20 cellular contexts compared by ENCODE assay signal in genomic region chr2:170846318-170846717, GRCh38. TPM values are rescaled to one million over a fixed set of nuclear protein-coding genes. Genes with fewer than 3 reads are reported as not detected.
DNase-seq lines count a peak whose midpoint lies in the region; ATAC-seq and TF ChIP-seq lines count a peak whose summit lies in the region.
"Had no signal": no experiment of that assay in that cellular context is flagged by ENCODE, and none has a peak within 500 bp of the region (broad histone marks: within the 10 kb centered on the region; RNA-seq: fewer than 3 reads in every experiment).

No MANE protein-coding gene starts in this region.

- TF ChIP-seq POLR2A in prostate gland (IDR thresholded peaks at IDR 0.05), result no peak

- H3K27ac ChIP-seq in prostate gland (no peak overlapping the region), coronary artery (no peak overlapping the region)
- H3K27ac ChIP-seq: PC-9, SK-N-MC had no signal

- TF ChIP-seq CTCF in prostate gland (IDR thresholded peaks at IDR 0.05), result no peak
- no peak for TF ChIP-seq CTCF in coronary artery (IDR thresholded peaks at IDR 0.05)

- H3K4me3 ChIP-seq in prostate gland (no peak overlapping the region), coronary artery (no peak overlapping the region)
- H3K4me3 ChIP-seq: PC-9, SK-N-MC had no signal

- H3K27me3 ChIP-seq in prostate gland (replicated peaks; ENCODE audit: insufficient read depth), result no peaks in the 10 kb centered on the region

- H3K9me3 ChIP-seq in prostate gland, result no peaks in the 10 kb centered on the region

- intact Hi-C loops in prostate gland (cut with DNase I), result no loop called here

- no peaks in the 10 kb centered on the region for H3K4me1 ChIP-seq in prostate gland (replicated peaks)

- no peaks in the 10 kb centered on the region for H3K36me3 ChIP-seq in prostate gland

- no peak for ATAC-seq in HG02798 (IDR thresholded peaks at IDR 0.05; ENCODE audit: poor library complexity, unreplicated experiment)
- ATAC-seq: CD8-positive, alpha-beta T cell; HCT116 had no signal

- DNase-seq in DMS 273 treated with DMSO at 0.1 percent for 48 hours (lab: John Stamatoyannopoulos, UW), result peak; percentile 46
- DNase-seq in NCI-H1105 treated with DMSO at 0.1 percent for 48 hours (lab: John Stamatoyannopoulos, UW), result peak; percentile 65
- peak; percentile 90 to 94 for DNase-seq in NCI-H524 (lab: John Stamatoyannopoulos, UW)
- peak; percentile 51 for DNase-seq in prostate gland (ENCODE audit: low spot score)
- no peak for DNase-seq in NCI-H187 treated with DMSO at 0.1 percent for 48 hours (lab: John Stamatoyannopoulos, UW)
- no peak for DNase-seq in coronary artery (ENCODE audit: low spot score)
- DNase-seq: ACHN; C1 segment of cervical spinal cord; CD8-positive, alpha-beta T cell; GOT3; KBM-7; NCI-H1092 treated with DMSO at 0.1 percent for 48 hours; NCI-H226; NCI-H526 treated with DMSO at 0.1 percent for 48 hours; PC-9; RPMI8226; SHP77 had no signal

RNA-seq across cellular contexts. Expression of gene GAD1, which starts 29.6 kb away (rescaled TPM):
- total RNA-seq in prostate gland, result 10 to 100 TPM in 1 of 2 donors, 1 to 10 TPM in 1; 2.9 to 16.7 TPM
- total RNA-seq: CD8-positive, alpha-beta T cell had no signal

Comparison
In these comparisons a context has a peak if more than half of its experiments do, and no peak if none do; other contexts are left out.
1. DNase-seq: peak in DMS 273 treated with DMSO at 0.1 percent for 48 hours (single experiment), NCI-H1105 treated with DMSO at 0.1 percent for 48 hours (single experiment), NCI-H524 (2 of 2) and prostate gland (single experiment); none in NCI-H187 treated with DMSO at 0.1 percent for 48 hours (single experiment) and coronary artery (single experiment).